16 cellular contexts compared by ENCODE assay signal in genomic region chr2:173053043-173053699, GRCh38.
DNase-seq lines count a peak whose midpoint lies in the region; FAIRE-seq lines count a peak whose summit lies in the region.
"Had no signal": no experiment of that assay in that cellular context is flagged by ENCODE, and none has a peak within 500 bp of the region (broad histone marks: within the 10 kb centered on the region; RNA-seq: fewer than 3 reads in every experiment).

No MANE protein-coding gene starts in this region.

- H3K4me3 ChIP-seq in subcutaneous abdominal adipose tissue (ENCODE audit: low read depth in 1 of 5, low read length in 5 of 5) = no peak overlapping the region
- H3K4me3 ChIP-seq: colonic mucosa, neural progenitor cell had no signal

- no peaks in the 10 kb centered on the region for H3K36me3 ChIP-seq in subcutaneous abdominal adipose tissue (ENCODE audit: control insufficient read depth in 5 of 5, insufficient read depth in 5 of 5, low read length in 5 of 5)
- H3K36me3 ChIP-seq: colonic mucosa, neural progenitor cell had no signal

- no peaks in the 10 kb centered on the region for H3K9me3 ChIP-seq in subcutaneous abdominal adipose tissue (ENCODE audit: control insufficient read depth in 5 of 5, low read length in 5 of 5)
- H3K9me3 ChIP-seq: colonic mucosa had no signal

- no peak for FAIRE-seq in RCC 7860 (lab: Jason Lieb, UNC)
- FAIRE-seq: H1, keratinocyte had no signal

- no peaks in the 10 kb centered on the region for H3K27me3 ChIP-seq in subcutaneous abdominal adipose tissue (ENCODE audit: control insufficient read depth in 5 of 5, insufficient read depth in 4 of 5, low read length in 5 of 5)
- H3K27me3 ChIP-seq: colonic mucosa, neural progenitor cell had no signal

- H3K4me1 ChIP-seq in subcutaneous abdominal adipose tissue (ENCODE audit: control insufficient read depth in 5 of 5, insufficient read depth in 5 of 5, low read length in 5 of 5) = peaks cover 7 to 46% (median 37%) of the 10 kb centered on the region in 5 donors
- H3K4me1 ChIP-seq: colonic mucosa, neural progenitor cell had no signal

- peak overlapping the region; percentile 63 for H3K27ac ChIP-seq in subcutaneous abdominal adipose tissue (ENCODE audit: low read depth, low read length)
- H3K27ac ChIP-seq: colonic mucosa, neural progenitor cell had no signal

- DNase-seq in ELR (ENCODE audit: low read depth) = peak; percentile 45
- peak; percentile 42 for DNase-seq in RCC 7860 (ENCODE audit: low spot score)
- peak; percentile 30 for DNase-seq in glomerular visceral epithelial cell (ENCODE audit: extremely low spot score)
- DNase-seq in NK-92 treated with Interleukin-12 subunit alpha and Interleukin-12 subunit beta, amount 100 ng/mL, for 24 hours (lab: John Stamatoyannopoulos, UW) = no peak
- DNase-seq in ecto neural progenitor cell (ENCODE audit: low spot score) = no peak
- DNase-seq in NCI-H510A (lab: John Stamatoyannopoulos, UW) = no peak
- DNase-seq: activated T-cell treated with anti-CD3 and anti-CD28 coated beads, Interleukin-2, amount 50 U/mL, for 72 hours; colonic mucosa; COR-L47; hypothalamus; NCI-H1417 treated with DMSO at 0.1 percent for 48 hours; NCI-H69 had no signal

- H3K9ac ChIP-seq in subcutaneous abdominal adipose tissue (ENCODE audit: low read length in 5 of 5) = no peak overlapping the region
- H3K9ac ChIP-seq: neural progenitor cell had no signal

Comparison
In these comparisons a context has a peak if more than half of its experiments do, and no peak if none do; other contexts are left out.
1. DNase-seq: peak in ELR (single experiment), RCC 7860 (single experiment) and glomerular visceral epithelial cell (single experiment); none in NK-92 treated with Interleukin-12 subunit alpha and Interleukin-12 subunit beta, amount 100 ng/mL, for 24 hours (single experiment), ecto neural progenitor cell (single experiment) and NCI-H510A (single experiment).